Comparison of ENCODE assay signal across 2 cellular contexts in the genomic region with DNA sequence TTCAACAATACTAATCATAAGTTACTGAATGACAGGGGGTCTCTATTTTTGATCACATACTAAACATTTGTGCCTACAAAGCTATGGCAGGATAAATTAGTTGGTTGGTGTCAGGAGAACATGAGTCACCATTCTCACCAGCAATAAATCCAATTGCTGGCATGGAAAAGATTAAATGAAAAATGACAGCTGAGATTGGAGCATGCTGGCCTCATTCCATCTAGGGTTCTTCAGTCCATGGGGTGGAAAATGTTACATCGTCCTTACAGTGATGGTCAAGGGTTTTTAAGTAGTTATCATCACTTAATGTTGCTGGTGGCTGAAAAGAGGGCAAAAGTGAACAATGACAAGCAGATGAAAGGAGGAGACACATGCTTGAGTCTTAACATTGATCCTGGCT.
TF ChIP-seq lines count a peak whose summit lies in the region.

No MANE protein-coding gene starts in this region.

TF ChIP-seq in SK-N-SH, 30 proteins besides CTCF, POLR2A, EP300 and RAD21 (continued from another document):
- TF ChIP-seq, protein P1, sequence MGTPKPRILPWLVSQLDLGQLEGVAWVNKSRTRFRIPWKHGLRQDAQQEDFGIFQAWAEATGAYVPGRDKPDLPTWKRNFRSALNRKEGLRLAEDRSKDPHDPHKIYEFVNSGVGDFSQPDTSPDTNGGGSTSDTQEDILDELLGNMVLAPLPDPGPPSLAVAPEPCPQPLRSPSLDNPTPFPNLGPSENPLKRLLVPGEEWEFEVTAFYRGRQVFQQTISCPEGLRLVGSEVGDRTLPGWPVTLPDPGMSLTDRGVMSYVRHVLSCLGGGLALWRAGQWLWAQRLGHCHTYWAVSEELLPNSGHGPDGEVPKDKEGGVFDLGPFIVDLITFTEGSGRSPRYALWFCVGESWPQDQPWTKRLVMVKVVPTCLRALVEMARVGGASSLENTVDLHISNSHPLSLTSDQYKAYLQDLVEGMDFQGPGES (IDR thresholded peaks at IDR 0.05; ENCODE audit: low read depth, low read length), result no peak

TF ChIP-seq in SK-N-SH treated with all-trans-retinoic acid at 6 μM for 48 hours, 23 proteins besides CTCF, POLR2A, EP300 and RAD21 (continued from another document):
- TF ChIP-seq PATZ1 (CRISPR knock-in tag; IDR thresholded peaks at IDR 0.05; ENCODE audit: borderline replicate concordance) (no peak), POU6F1 (CRISPR knock-in tag; IDR thresholded peaks at IDR 0.05; ENCODE audit: borderline replicate concordance, low read depth) (no peak)
TF ChIP-seq in SK-N-SH treated with all-trans-retinoic acid at 6 μM for 48 hours: peak in this region for 0.
